ENCODE assay signal across 21 cellular contexts in the genomic region with DNA sequence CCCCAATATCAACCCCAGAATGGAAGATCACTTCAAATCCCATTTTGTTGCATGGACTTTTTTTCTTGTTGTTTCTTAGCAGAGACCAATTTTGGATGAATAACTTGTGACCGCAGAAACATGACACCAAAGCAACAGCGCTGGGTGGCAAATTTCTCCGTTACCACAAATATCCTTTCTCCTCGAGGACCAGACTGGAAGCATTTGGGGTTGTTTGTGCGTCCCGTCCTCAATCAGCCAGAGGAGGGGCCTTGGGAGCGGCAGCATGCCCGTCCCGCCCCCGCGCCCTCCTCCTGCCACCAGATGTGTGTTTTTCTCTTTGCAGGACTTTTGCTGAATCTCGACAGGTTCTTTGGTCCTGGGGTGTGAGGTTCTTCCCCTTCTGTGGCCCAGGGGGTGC.
A peak's percentile ranks its signal among the peaks of the same experiment; 100 is the strongest.
DNase-seq lines count a peak whose midpoint lies in the region; ATAC-seq, FAIRE-seq and TF ChIP-seq lines count a peak whose summit lies in the region.
"Had no signal": no experiment of that assay in that cellular context is flagged by ENCODE, and none has a peak within 500 bp of the region (broad histone marks: within the 10 kb centered on the region; RNA-seq: fewer than 3 reads in every experiment).

No MANE protein-coding gene starts in this region.

- H3K14ac ChIP-seq in H1 (ENCODE audit: insufficient read length) = no peak overlapping the region

- no peak for TF ChIP-seq RAD21 in H1 (IDR thresholded peaks at IDR 0.05 in 1 of 2, conservative IDR thresholded peaks at IDR 0.05 in 1 of 2; ENCODE audit: low read depth in 2 of 2, low read length in 2 of 2)

- no peak for TF ChIP-seq EP300 in H1 (IDR thresholded peaks at IDR 0.05; ENCODE audit: borderline replicate concordance in 1 of 2, low read depth in 2 of 2, low read length in 2 of 2)

- WGBS in H1 (ENCODE audit: extremely low coverage in 1 of 2, insufficient coverage in 1 of 2, insufficient read length in 1 of 2, insufficient replicate concordance in 2 of 2, low coverage in 1 of 2, low lambda C conversion rate in 2 of 2, missing lambda C conversion rate in 1 of 2), 2 experiments = 78% methylated on average over 10 of the region's 12 CpGs; no CpG with 5 or more reads in 1 of the 2 experiments

- TF ChIP-seq POLR2A in H1 (IDR thresholded peaks at IDR 0.05; ENCODE audit: control extremely low read depth in 1 of 2, low read depth in 2 of 2, low read length in 2 of 2) = no peak

- H2BK15ac ChIP-seq in H1 (ENCODE audit: low read length) = no peak overlapping the region

- H3K79me1 ChIP-seq in H1 (ENCODE audit: low read depth, low read length) = no peaks in the 10 kb centered on the region

- POLR2A ChIA-PET in H1 (lab: Charles Lee; ENCODE audit: partially characterized antibody) = interaction anchor here (1.2 kb wide), 1 partner anchor 10 kb away, joined by 3 read pairs; no protein-coding TSS in a partner anchor

- H3K4me1 Mint-ChIP-seq in progenitor cell of endocrine pancreas (ENCODE audit: low read depth) (no peaks in the 10 kb centered on the region), type B pancreatic cell (ENCODE audit: unreplicated experiment) (peaks cover 13% of the 10 kb centered on the region)

- H3K4me3 Mint-ChIP-seq in progenitor cell of endocrine pancreas (ENCODE audit: low read depth) = no peak overlapping the region
- no peak overlapping the region for H3K4me3 Mint-ChIP-seq in type B pancreatic cell
- H3K4me3 Mint-ChIP-seq: activated T-helper 1 cell treated with anti-CD3 and anti-CD28 coated beads, Interleukin-12 subunit alpha, Interleukin-12 subunit beta, Interleukin-2, Interleukin-4 antibody, amounts not matched to agents 30 ng/mL and 10 ng/mL and 1 ng/mL, durations not matched to agents 14 hours and 24 hours and 36 hours; CD8-positive, alpha-beta T cell; naive B cell had no signal

- H3K23ac ChIP-seq in H1 (ENCODE audit: insufficient read length) = no peak overlapping the region

- H3K18ac ChIP-seq in H1 (ENCODE audit: extremely low read depth, low read length) = no peak overlapping the region

- H3K27me3 ChIP-seq in H1 (replicated peaks in 1 of 4; ENCODE audit: control insufficient read depth in 3 of 4, extremely low read depth in 1 of 4, insufficient read depth in 3 of 4, low read length in 3 of 4) (peaks cover 0 to 4% (median 0%) of the 10 kb centered on the region in 4 experiments; a peak in 2 of 7 replicates), mucosa of rectum (ENCODE audit: control insufficient read depth in 2 of 2, insufficient read depth in 2 of 2, low read length in 2 of 2) (no peaks in the 10 kb centered on the region)

- H4K20me1 ChIP-seq in H1 (replicated peaks in 1 of 2; ENCODE audit: control insufficient read depth in 1 of 2, insufficient read depth in 2 of 2, low read length in 2 of 2) = no peaks in the 10 kb centered on the region

- CTCF ChIA-PET in H1 (lab: Charles Lee; ENCODE audit: partially characterized antibody) = no interaction called here

- H2BK20ac ChIP-seq in H1 (ENCODE audit: low read length) = no peak overlapping the region

- H2AK5ac ChIP-seq in H1 (ENCODE audit: low read depth, low read length) = no peak overlapping the region

- H3K36me3 Mint-ChIP-seq in progenitor cell of endocrine pancreas (ENCODE audit: insufficient read depth) (no peaks in the 10 kb centered on the region), type B pancreatic cell (no peaks in the 10 kb centered on the region)
- H3K36me3 Mint-ChIP-seq: activated naive CD4-positive, alpha-beta T cell treated with anti-CD3 and anti-CD28 coated beads, Interleukin-2, amount 50 U/mL, for 72 hours; CD8-positive, alpha-beta T cell had no signal

- H3K4ac ChIP-seq in H1 (replicated peaks; ENCODE audit: insufficient read length, low read depth, low read length) = no peak overlapping the region

- H4K8ac ChIP-seq in H1 (ENCODE audit: extremely low read depth, insufficient read depth, low read length) = peak overlapping the region; percentile 31; the same call in 1 of the 2 replicates

- no peaks in the 10 kb centered on the region for H3K79me2 ChIP-seq in H1 (ENCODE audit: control insufficient read depth in 1 of 2, insufficient read depth in 2 of 2, low read length in 2 of 2)

- H3K27ac Mint-ChIP-seq in progenitor cell of endocrine pancreas = no peak overlapping the region
- no peak overlapping the region for H3K27ac Mint-ChIP-seq in type B pancreatic cell
- H3K27ac Mint-ChIP-seq: activated naive CD4-positive, alpha-beta T cell treated with anti-CD3 and anti-CD28 coated beads, Interleukin-2, amount 50 U/mL, for 72 hours; activated T-helper 1 cell treated with anti-CD3 and anti-CD28 coated beads, Interleukin-12 subunit alpha, Interleukin-12 subunit beta, Interleukin-2, Interleukin-4 antibody, amounts not matched to agents 30 ng/mL and 10 ng/mL and 1 ng/mL, durations not matched to agents 14 hours and 24 hours and 36 hours; CD8-positive, alpha-beta T cell had no signal

- H3K9me3 ChIP-seq in H1 (ENCODE audit: insufficient read depth in 2 of 2, low read depth in 1 of 2, low read length in 1 of 2) (peaks cover under 1 to 10% of the 10 kb centered on the region in 2 experiments; a peak in 3 of 4 replicates), mucosa of rectum (ENCODE audit: control insufficient read depth in 2 of 2, low read length in 2 of 2) (no peaks in the 10 kb centered on the region)
- H3K9me3 ChIP-seq: heart right ventricle, lower lobe of right lung had no signal

- H2BK12ac ChIP-seq in H1 (ENCODE audit: low read depth, low read length) = no peak overlapping the region

- H2BK120ac ChIP-seq in H1 (replicated peaks; ENCODE audit: low read depth, low read length) = no peak overlapping the region

- H3K4me1 ChIP-seq in H1 (replicated peaks in 1 of 4; ENCODE audit: control insufficient read depth in 3 of 4, insufficient read depth in 4 of 4, low read length in 3 of 4) (no peaks in the 10 kb centered on the region), mucosa of rectum (ENCODE audit: control insufficient read depth in 2 of 2, insufficient read depth in 2 of 2, low read length in 2 of 2) (no peaks in the 10 kb centered on the region)
- H3K4me1 ChIP-seq: lower lobe of right lung had no signal

- H3K9me3 Mint-ChIP-seq in progenitor cell of endocrine pancreas (ENCODE audit: low read depth) = peaks cover under 1% of the 10 kb centered on the region
- peaks cover 1% of the 10 kb centered on the region for H3K9me3 Mint-ChIP-seq in type B pancreatic cell

- no peak overlapping the region for H3K56ac ChIP-seq in H1 (replicated peaks; ENCODE audit: insufficient read length, low read depth, low read length)

- no peak overlapping the region for H2BK5ac ChIP-seq in H1 (ENCODE audit: low read depth, low read length)

- no peak for ATAC-seq in GM19467 (IDR thresholded peaks at IDR 0.05; ENCODE audit: unreplicated experiment)
- ATAC-seq: activated naive CD4-positive, alpha-beta T cell treated with anti-CD3 and anti-CD28 coated beads, Interleukin-2, amount 50 U/mL, for 72 hours; CD8-positive, alpha-beta T cell; heart right ventricle; lower lobe of right lung had no signal

- FAIRE-seq in H1 (lab: Jason Lieb, UNC) (no peak), RCC 7860 (lab: Jason Lieb, UNC) (no peak)

- H3K4me3 ChIP-seq in AG10803 (ENCODE audit: low read length) (no peak overlapping the region), H1 (ENCODE audit: extremely low read depth in 1 of 4, insufficient read depth in 2 of 4, low read depth in 3 of 4, low read length in 4 of 4) (no peak overlapping the region), mucosa of rectum (ENCODE audit: low read length in 2 of 2) (no peak overlapping the region)
- H3K4me3 ChIP-seq: heart right ventricle, lower lobe of right lung had no signal

- no peak overlapping the region for H4K91ac ChIP-seq in H1 (replicated peaks; ENCODE audit: insufficient read length, low read length)

- no peak overlapping the region for H4K5ac ChIP-seq in H1 (ENCODE audit: insufficient read length, low read depth, low read length)

- no peak overlapping the region for H3K4me2 ChIP-seq in H1 (ENCODE audit: insufficient read depth in 1 of 2, low read depth in 2 of 2, low read length in 2 of 2)

- H3K27me3 Mint-ChIP-seq in progenitor cell of endocrine pancreas (peaks cover 30% of the 10 kb centered on the region), type B pancreatic cell (peaks cover 19% of the 10 kb centered on the region)

- H3K36me3 ChIP-seq in H1 (ENCODE audit: control insufficient read depth in 2 of 4, insufficient read depth in 4 of 4, low read length in 3 of 4) (no peaks in the 10 kb centered on the region), mucosa of rectum (ENCODE audit: control insufficient read depth in 2 of 2, insufficient read depth in 2 of 2, low read length in 2 of 2) (no peaks in the 10 kb centered on the region)
- H3K36me3 ChIP-seq: heart right ventricle, lower lobe of right lung had no signal

- TF ChIP-seq CTCF in AG10803 (conservative IDR thresholded peaks at IDR 0.05; ENCODE audit: low read length) (no peak), H1 (IDR thresholded peaks at IDR 0.05; ENCODE audit: control extremely low read depth in 1 of 3, insufficient read depth in 1 of 3, low read depth in 1 of 3, low read length in 3 of 3) (no peak), progenitor cell of endocrine pancreas (IDR thresholded peaks at IDR 0.05; ENCODE audit: unreplicated experiment) (no peak), type B pancreatic cell (conservative IDR thresholded peaks at IDR 0.05) (no peak)

- no peak overlapping the region for H3K27ac ChIP-seq in H1 (ENCODE audit: low read depth, low read length)
- H3K27ac ChIP-seq in mucosa of rectum (ENCODE audit: low read depth in 2 of 2, low read length in 2 of 2) = peak overlapping the region; percentile 20 to 50
- H3K27ac ChIP-seq: heart right ventricle, lower lobe of right lung had no signal

- DNase-seq in AG10803 (ENCODE audit: low read depth) (peak; percentile 81), LHCN-M2 (ENCODE audit: low read depth) (peak; percentile 9), H1 (ENCODE audit: low read depth in 1 of 2, low spot score in 2 of 2) (no peak), progenitor cell of endocrine pancreas (ENCODE audit: low spot score, unreplicated experiment) (no peak), type B pancreatic cell (ENCODE audit: extremely low spot score, unreplicated experiment) (no peak), RCC 7860 (ENCODE audit: low spot score) (no peak)
- DNase-seq: activated CD4-positive, alpha-beta T cell treated with anti-CD3 and anti-CD28 coated beads for 48 hours; CD8-positive, alpha-beta T cell; heart right ventricle; lower lobe of right lung; MM.1S; naive B cell; NCI-H146; NCI-H2171; NCI-H526; retina; stimulated activated CD4-positive, alpha-beta T cell treated with anti-CD3 and anti-CD28 coated beads, Interleukin-15, amount 100 ng/mL, for 24 hours had no signal

- H3K9ac ChIP-seq in H1 (replicated peaks in 1 of 4; ENCODE audit: extremely low read depth in 1 of 4, low read depth in 3 of 4, low read length in 3 of 4) = no peak overlapping the region
- H3K9ac ChIP-seq in mucosa of rectum (ENCODE audit: low read depth in 1 of 2, low read length in 2 of 2) = no peak overlapping the region

- H3K23me2 ChIP-seq in H1 (ENCODE audit: low read depth, low read length) = peaks cover 7% of the 10 kb centered on the region; the same call in 1 of the 2 replicates

- H2AFZ ChIP-seq in H1 (ENCODE audit: low read length) = no peak overlapping the region

TF ChIP-seq in H1, 55 proteins besides CTCF, POLR2A, EP300 and RAD21 (continues in another document):
- TF ChIP-seq SIN3A (conservative IDR thresholded peaks at IDR 0.05 in 1 of 2, IDR thresholded peaks at IDR 0.05 in 1 of 2; ENCODE audit: low read depth in 1 of 2, low read length in 2 of 2) (no peak), EZH2 (IDR thresholded peaks at IDR 0.05; ENCODE audit: low read depth, low read length, severe bottlenecking) (no peak)

Comparison
In these comparisons a context has a peak if more than half of its experiments do, and no peak if none do; other contexts are left out.
1. DNase-seq: peak in AG10803 (single experiment) and LHCN-M2 (single experiment); none in H1 (0 of 2), progenitor cell of endocrine pancreas (single experiment), type B pancreatic cell (single experiment) and RCC 7860 (single experiment).